ENCODE assay signal across 24 cellular contexts in genomic region chr19:15175609-15176008, GRCh38. TPM values are rescaled to one million over a fixed set of nuclear protein-coding genes. Genes with fewer than 3 reads are reported as not detected.
DNase-seq lines count a peak whose midpoint lies in the region; ATAC-seq, FAIRE-seq and TF ChIP-seq lines count a peak whose summit lies in the region.
"Had no signal": no experiment of that assay in that cellular context is flagged by ENCODE, and none has a peak within 500 bp of the region (broad histone marks: within the 10 kb centered on the region; RNA-seq: fewer than 3 reads in every experiment).

No MANE protein-coding gene starts in this region.

- H3K18ac ChIP-seq in neuronal stem cell (ENCODE audit: low read length) = no peak overlapping the region

- H3K4me2 ChIP-seq in astrocyte (ENCODE audit: low read length) (no peak overlapping the region), neuronal stem cell (ENCODE audit: insufficient read depth, low read length, poor library complexity, severe bottlenecking) (no peak overlapping the region)
- H3K4me2 ChIP-seq: GM23338 had no signal

- POLR2A ChIA-PET in HEK293 (lab: Yijun Ruan, JAX) = no interaction called here

- no peaks in the 10 kb centered on the region for H3K9me3 ChIP-seq in HEK293 (ENCODE audit: control insufficient read depth, insufficient read depth, low read depth, low read length)
- H3K9me3 ChIP-seq in astrocyte (ENCODE audit: insufficient read depth, low read depth, low read length) = no peaks in the 10 kb centered on the region
- peaks cover 0 to 5% of the 10 kb centered on the region in 2 donors for H3K9me3 ChIP-seq in neuronal stem cell (replicated peaks in 1 of 2; ENCODE audit: control insufficient read depth in 2 of 2, insufficient read depth in 1 of 2, low read depth in 1 of 2, low read length in 2 of 2)
- H3K9me3 ChIP-seq in SJCRH30 (replicated peaks) = no peaks in the 10 kb centered on the region
- H3K9me3 ChIP-seq: BE2C, Caco-2 had no signal

- CTCF ChIA-PET in HEK293 (lab: Yijun Ruan, JAX) = interaction anchor here (0.7 to 2.3 kb wide), 2 partner anchors 17 to 79 kb away, joined by 3 to 6 read pairs; no protein-coding TSS in a partner anchor

- no peak overlapping the region for H2BK5ac ChIP-seq in neuronal stem cell (ENCODE audit: low read length)

- H3K36me3 ChIP-seq in HEK293 (ENCODE audit: control insufficient read depth in 2 of 2, insufficient read depth in 1 of 2, low read length in 2 of 2) = peaks cover 9 to 63% of the 10 kb centered on the region in 2 experiments; a peak in 2 of 3 replicates
- peaks cover 2% of the 10 kb centered on the region for H3K36me3 ChIP-seq in astrocyte (ENCODE audit: insufficient read depth, low read length)
- H3K36me3 ChIP-seq in neuronal stem cell (replicated peaks in 1 of 2; ENCODE audit: control insufficient read depth in 2 of 2, insufficient read depth in 2 of 2, low read length in 2 of 2) = peaks cover 59 to 90% of the 10 kb centered on the region in 2 donors
- H3K36me3 ChIP-seq in SJCRH30 = peaks cover 66% of the 10 kb centered on the region
- H3K36me3 ChIP-seq: BE2C had no signal

- H3K27me3 ChIP-seq in astrocyte (ENCODE audit: insufficient read depth, low read length) (no peaks in the 10 kb centered on the region), neuronal stem cell (ENCODE audit: control insufficient read depth in 3 of 3, insufficient read depth in 3 of 3, low read depth in 1 of 3, low read length in 3 of 3) (no peaks in the 10 kb centered on the region), SJCRH30 (no peaks in the 10 kb centered on the region)

- TF ChIP-seq CTCF in HEK293 (tag by site-specific recombination; IDR thresholded peaks at IDR 0.05) (no peak), astrocyte (IDR thresholded peaks at IDR 0.05; ENCODE audit: insufficient read depth, low read depth, low read length) (no peak), glutamatergic neuron (IDR thresholded peaks at IDR 0.05; ENCODE audit: partially characterized antibody, unreplicated experiment) (no peak)

- H4K8ac ChIP-seq in neuronal stem cell (ENCODE audit: low read depth, low read length) = peak overlapping the region; percentile 56

- no peak overlapping the region for H2BK120ac ChIP-seq in neuronal stem cell (ENCODE audit: low read depth, low read length)

- H3K27ac Mint-ChIP-seq in astrocyte (ENCODE audit: unreplicated experiment) = peak overlapping the region; percentile 62
- peak overlapping the region; percentile 76 for H3K27ac Mint-ChIP-seq in glutamatergic neuron (ENCODE audit: unreplicated experiment)
- H3K27ac Mint-ChIP-seq in activated T-helper 17 cell treated with anti-CD3 and anti-CD28 coated beads, Interleukin-2, amount 50 U/mL, for 72 hours = no peak overlapping the region
- H3K27ac Mint-ChIP-seq: CD4-positive, alpha-beta T cell; GM23338; HFFc6 had no signal

- H4K20me1 ChIP-seq in astrocyte (ENCODE audit: insufficient read depth, low read length) = peaks cover 26% of the 10 kb centered on the region

- H2AFZ ChIP-seq in astrocyte (ENCODE audit: low read depth, low read length) (no peak overlapping the region), neuronal stem cell (ENCODE audit: low read length) (no peak overlapping the region)
- H2AFZ ChIP-seq: GM23338 had no signal

- DNase-seq in astrocyte (ENCODE audit: low read depth) = no peak
- no peak for DNase-seq in glutamatergic neuron
- DNase-seq in neuronal stem cell (ENCODE audit: low spot score) = no peak
- DNase-seq in NCI-H69 (lab: John Stamatoyannopoulos, UW) = no peak
- no peak for DNase-seq in SJCRH30
- no peak for DNase-seq in C1 segment of cervical spinal cord (lab: John Stamatoyannopoulos, UW)
- DNase-seq: BE2C; Caco-2; CD4-positive, alpha-beta T cell; HCEC 1CT; HFFc6; IMR-90 had no signal

- peaks cover 9% of the 10 kb centered on the region for H3K79me1 ChIP-seq in neuronal stem cell (ENCODE audit: low read depth, low read length)

- H3K36me3 Mint-ChIP-seq in astrocyte (ENCODE audit: low read depth, unreplicated experiment) (peaks cover 12% of the 10 kb centered on the region), glutamatergic neuron (ENCODE audit: unreplicated experiment) (no peaks in the 10 kb centered on the region)
- no peaks in the 10 kb centered on the region for H3K36me3 Mint-ChIP-seq in activated T-helper 17 cell treated with anti-CD3 and anti-CD28 coated beads, Interleukin-2, amount 50 U/mL, for 72 hours (ENCODE audit: low read depth)

- no peak overlapping the region for H3K23ac ChIP-seq in neuronal stem cell (ENCODE audit: low read depth, low read length, poor library complexity)

- H3K27me3 Mint-ChIP-seq in astrocyte (ENCODE audit: low read depth, unreplicated experiment) (no peaks in the 10 kb centered on the region), glutamatergic neuron (ENCODE audit: unreplicated experiment) (peaks cover 4% of the 10 kb centered on the region)
- peaks cover 23% of the 10 kb centered on the region for H3K27me3 Mint-ChIP-seq in activated T-helper 17 cell treated with anti-CD3 and anti-CD28 coated beads, Interleukin-2, amount 50 U/mL, for 72 hours

- H3K4me3 ChIP-seq in HEK293 (ENCODE audit: low read depth, low read length) (no peak overlapping the region), astrocyte (ENCODE audit: insufficient read depth, low read depth, low read length) (no peak overlapping the region), neuronal stem cell (ENCODE audit: low read length in 2 of 2) (no peak overlapping the region), SJCRH30 (no peak overlapping the region)
- H3K4me3 ChIP-seq: GM23338 had no signal

- H3K4me1 ChIP-seq in HEK293 (ENCODE audit: control insufficient read depth, insufficient read depth, low read length) (no peaks in the 10 kb centered on the region), astrocyte (ENCODE audit: insufficient read depth, low read length) (peaks cover 3% of the 10 kb centered on the region), neuronal stem cell (ENCODE audit: control insufficient read depth in 2 of 2, insufficient read depth in 1 of 2, low read depth in 1 of 2, low read length in 2 of 2) (peaks cover 0 to 2% of the 10 kb centered on the region in 2 donors), SJCRH30 (no peaks in the 10 kb centered on the region)
- H3K4me1 ChIP-seq: BE2C, Caco-2 had no signal

- H3K79me2 ChIP-seq in astrocyte (ENCODE audit: insufficient read depth, low read length) = no peaks in the 10 kb centered on the region

- no peak overlapping the region for H3K27ac ChIP-seq in HEK293 (ENCODE audit: extremely low read depth, low read depth, low read length)
- H3K27ac ChIP-seq in astrocyte (ENCODE audit: low read depth, low read length) = no peak overlapping the region
- no peak overlapping the region for H3K27ac ChIP-seq in neuronal stem cell (replicated peaks; ENCODE audit: low read length)
- no peak overlapping the region for H3K27ac ChIP-seq in SJCRH30
- H3K27ac ChIP-seq: C4-2B, HL-60 had no signal

- no peak overlapping the region for H4K91ac ChIP-seq in neuronal stem cell (ENCODE audit: low read depth, low read length, poor library complexity)

- no peak overlapping the region for H2BK12ac ChIP-seq in neuronal stem cell (ENCODE audit: low read length)

- no peak overlapping the region for H3K4me3 Mint-ChIP-seq in astrocyte (ENCODE audit: unreplicated experiment)
- H3K4me3 Mint-ChIP-seq in glutamatergic neuron (ENCODE audit: unreplicated experiment) = no peak overlapping the region
- no peak overlapping the region for H3K4me3 Mint-ChIP-seq in activated T-helper 17 cell treated with anti-CD3 and anti-CD28 coated beads, Interleukin-2, amount 50 U/mL, for 72 hours
- H3K4me3 Mint-ChIP-seq: CD4-positive, alpha-beta T cell; GM23338; HFFc6 had no signal

- no peak overlapping the region for H3K9ac ChIP-seq in astrocyte (ENCODE audit: low read length)
- H3K9ac ChIP-seq in neuronal stem cell (ENCODE audit: low read depth, low read length, poor library complexity) = no peak overlapping the region

- no peak overlapping the region for H3K4ac ChIP-seq in neuronal stem cell (ENCODE audit: low read length)

- WGBS in neuronal stem cell (ENCODE audit: extremely low coverage in 2 of 2, insufficient read length in 2 of 2, insufficient replicate concordance in 1 of 2), 2 donors = no CpG with 5 or more reads among the region's 3 CpGs

- no peak for ATAC-seq in activated T-helper 17 cell treated with anti-CD3 and anti-CD28 coated beads, Interleukin-2, amount 50 U/mL, for 72 hours (replicated peaks)
- ATAC-seq: GM23338 had no signal

- FAIRE-seq in astrocyte (lab: Jason Lieb, UNC) = no peak
- FAIRE-seq: D721Med, G401.6, GM12891, GM18507, H54 had no signal

- no peak overlapping the region for H3K14ac ChIP-seq in neuronal stem cell (ENCODE audit: low read length)

- no peaks in the 10 kb centered on the region for H3K9me3 Mint-ChIP-seq in astrocyte (ENCODE audit: unreplicated experiment)
- no peaks in the 10 kb centered on the region for H3K9me3 Mint-ChIP-seq in glutamatergic neuron (ENCODE audit: unreplicated experiment)
- no peaks in the 10 kb centered on the region for H3K9me3 Mint-ChIP-seq in activated T-helper 17 cell treated with anti-CD3 and anti-CD28 coated beads, Interleukin-2, amount 50 U/mL, for 72 hours
- H3K9me3 Mint-ChIP-seq: CD4-positive, alpha-beta T cell; GM23338; HFFc6 had no signal

- no peaks in the 10 kb centered on the region for H3K4me1 Mint-ChIP-seq in astrocyte (ENCODE audit: low read depth, unreplicated experiment)
- no peaks in the 10 kb centered on the region for H3K4me1 Mint-ChIP-seq in glutamatergic neuron (ENCODE audit: low read depth, unreplicated experiment)
- H3K4me1 Mint-ChIP-seq in activated T-helper 17 cell treated with anti-CD3 and anti-CD28 coated beads, Interleukin-2, amount 50 U/mL, for 72 hours = peaks cover 11% of the 10 kb centered on the region

- no peak overlapping the region for H2BK15ac ChIP-seq in neuronal stem cell (ENCODE audit: low read length)

- H2AK5ac ChIP-seq in neuronal stem cell (ENCODE audit: low read depth, low read length) = no peak overlapping the region

TF ChIP-seq in HEK293, 187 proteins besides CTCF, POLR2A, EP300 and RAD21 (continues in another document):
- peak; percentile 82 for TF ChIP-seq ZNF623 (tag by site-specific recombination; IDR thresholded peaks at IDR 0.05)
- TF ChIP-seq ZNF341 (tag by site-specific recombination; IDR thresholded peaks at IDR 0.05; ENCODE audit: low read depth) = peak; percentile 65
- TF ChIP-seq KLF16 (tag by site-specific recombination; IDR thresholded peaks at IDR 0.05) = no peak
- no peak for TF ChIP-seq ZNF530 (tag by site-specific recombination; IDR thresholded peaks at IDR 0.05; ENCODE audit: low read depth)

RNA-seq across cellular contexts. Expression of gene NOTCH3, which starts 25.2 kb away (rescaled TPM):
- total RNA-seq in astrocyte = 162 and 219 TPM in 2 replicates
- 3.6 TPM for total RNA-seq in glutamatergic neuron (ENCODE audit: unreplicated experiment)
- polyA plus RNA-seq in neuronal stem cell (2013, experiment 1 of 2) = 33.0 TPM
- polyA plus RNA-seq in neuronal stem cell (2013, experiment 2 of 2) = 33.5 TPM
- under 1 TPM; 0.06 to 0.29 TPM for total RNA-seq in activated T-helper 17 cell treated with anti-CD3 and anti-CD28 coated beads, Interleukin-2, amount 50 U/mL, for 72 hours
- total RNA-seq in SJCRH30 (2014; rRNA removed; shearing (Covaris generic)) = 43.7 and 48.2 TPM in 2 replicates
- total RNA-seq: CD4-positive, alpha-beta T cell had no signal

RNA-seq across cellular contexts. Expression of gene EPHX3, which starts 56.6 kb away (rescaled TPM):
- total RNA-seq in astrocyte (0.54 and 0.87 TPM in 2 replicates), glutamatergic neuron (ENCODE audit: unreplicated experiment) (0.61 TPM)
- 1.1 TPM for polyA plus RNA-seq in neuronal stem cell (2013, experiment 1 of 2)
- 1.1 TPM for polyA plus RNA-seq in neuronal stem cell (2013, experiment 2 of 2)
- under 1 TPM in 1 of 2 donors, not detected in 1; 0.24 TPM for total RNA-seq in activated T-helper 17 cell treated with anti-CD3 and anti-CD28 coated beads, Interleukin-2, amount 50 U/mL, for 72 hours
- total RNA-seq in SJCRH30 (2014; rRNA removed; shearing (Covaris generic)) = 0.18 TPM in 1 of 2 replicates, not detected in the other
- total RNA-seq: A172; CD4-positive, alpha-beta T cell; HT1080 had no signal
